In genomic region chr1:224113545-224113917, GRCh38 we compare ENCODE assay signal across 8 cellular contexts. TPM values are rescaled to one million over a fixed set of nuclear protein-coding genes. Genes with fewer than 3 reads are reported as not detected.
A peak's percentile ranks its signal among the peaks of the same experiment; 100 is the strongest.
DNase-seq lines count a peak whose midpoint lies in the region; ATAC-seq, FAIRE-seq and TF ChIP-seq lines count a peak whose summit lies in the region.

No MANE protein-coding gene starts in this region.

- peaks cover 12% of the 10 kb centered on the region; the same call in 1 of the 2 replicates for H4K20me1 ChIP-seq in DOHH2 (ENCODE audit: control insufficient read depth, insufficient read depth, low read depth, low read length)

- DNase-seq in cardiac fibroblast (ENCODE audit: low read depth in 2 of 2) (no peak), neural crest cell (ENCODE audit: low read depth, low spot score) (no peak), GM12891 (ENCODE audit: insufficient read length, low spot score) (no peak), DMS114 treated with DMSO at 0.1 percent for 48 hours (lab: John Stamatoyannopoulos, UW; ENCODE audit: unreplicated experiment) (no peak)
- no peak for DNase-seq in stimulated activated CD8-positive, alpha-beta memory T cell treated with anti-CD3 and anti-CD28 coated beads, Interleukin-4, amount 100 ng/mL, for 48 hours
- DNase-seq in stimulated activated CD4-positive, alpha-beta T cell treated with anti-CD3 and anti-CD28 coated beads, Interleukin-4, amount 100 ng/mL, for 1 hour: no peak

- H3K4me3 ChIP-seq in DOHH2 (ENCODE audit: low read length) (peak overlapping the region; percentile 88), cardiac fibroblast (replicated peaks in 1 of 2; ENCODE audit: low read depth in 2 of 2, low read length in 2 of 2) (peak overlapping the region; percentile 94 to 96)

- H3K27ac ChIP-seq in DOHH2 (ENCODE audit: low read depth, low read length): peak overlapping the region; percentile 70

- H3K4me2 ChIP-seq in DOHH2 (ENCODE audit: low read length): peak overlapping the region; percentile 80

- FAIRE-seq in GM12891 (lab: Jason Lieb, UNC): no peak

- H3K4me3 Mint-ChIP-seq in neural crest cell: peak overlapping the region; percentile 93

- peaks cover 29% of the 10 kb centered on the region for H3K4me1 ChIP-seq in DOHH2 (ENCODE audit: control insufficient read depth, low read length)

- peaks cover 16% of the 10 kb centered on the region for H3K36me3 ChIP-seq in DOHH2 (ENCODE audit: control insufficient read depth, low read length)

- no peaks in the 10 kb centered on the region for H3K9me3 Mint-ChIP-seq in neural crest cell

- no peaks in the 10 kb centered on the region for H3K9me3 ChIP-seq in DOHH2 (ENCODE audit: control insufficient read depth, insufficient read depth, low read length)

- no peaks in the 10 kb centered on the region for H3K36me3 Mint-ChIP-seq in neural crest cell (ENCODE audit: low read depth)

- no peak for TF ChIP-seq CTCF in DOHH2 (IDR thresholded peaks at IDR 0.05; ENCODE audit: low read depth, low read length, poor library complexity, severe bottlenecking)
- TF ChIP-seq CTCF in cardiac fibroblast (IDR thresholded peaks at IDR 0.05; ENCODE audit: low read depth, low read length): no peak
- no peak for TF ChIP-seq CTCF in neural crest cell (conservative IDR thresholded peaks at IDR 0.05)

- H3K4me1 Mint-ChIP-seq in neural crest cell: peaks cover 27% of the 10 kb centered on the region

- no peaks in the 10 kb centered on the region for H3K9me2 ChIP-seq in DOHH2 (replicated peaks; ENCODE audit: control insufficient read depth, low read length)

- no peak for TF ChIP-seq POLR2A in GM12891 (IDR thresholded peaks at IDR 0.05; ENCODE audit: low read depth, low read length)

- peak; percentile 16 for ATAC-seq in HG03342 (IDR thresholded peaks at IDR 0.05; ENCODE audit: unreplicated experiment)

- H3F3A ChIP-seq in DOHH2 (ENCODE audit: control insufficient read depth, insufficient read depth): peaks cover 17% of the 10 kb centered on the region

- no peaks in the 10 kb centered on the region for H3K27me3 ChIP-seq in DOHH2 (ENCODE audit: control insufficient read depth, low read length)

- H3K79me2 ChIP-seq in DOHH2 (ENCODE audit: control insufficient read depth, low read length): peaks cover 52% of the 10 kb centered on the region

- peaks cover 21% of the 10 kb centered on the region for H3K27me3 Mint-ChIP-seq in neural crest cell (ENCODE audit: low read depth)

- peak overlapping the region; percentile 0 for H3K27ac Mint-ChIP-seq in neural crest cell (ENCODE audit: unreplicated experiment)

TF ChIP-seq in GM12891, 5 proteins besides CTCF, POLR2A, EP300 and RAD21:
- TF ChIP-seq TAF1 (IDR thresholded peaks at IDR 0.05; ENCODE audit: low read depth, low read length) (no peak), PAX5 (IDR thresholded peaks at IDR 0.05; ENCODE audit: insufficient read depth, low read length, severe bottlenecking) (no peak), SPI1 (IDR thresholded peaks at IDR 0.05; ENCODE audit: low read depth, low read length) (no peak), POLR2AphosphoS5 (IDR thresholded peaks at IDR 0.05; ENCODE audit: low read depth, low read length) (no peak), POU2F2 (IDR thresholded peaks at IDR 0.05; ENCODE audit: low read depth, low read length) (no peak)

RNA-seq across cellular contexts. Expression of gene FBXO28, which starts 0.4 kb away (rescaled TPM):
- total RNA-seq in neural crest cell: 29.2 and 32.6 TPM in 2 replicates
- polyA plus RNA-seq in GM12891 (2012; ENCODE audit: low read depth, missing spikeins): 10.6 TPM
